1 cellular context compared by ENCODE assay signal in genomic region chr6:33744001-33744848, GRCh38.
TF ChIP-seq lines count a peak whose summit lies in the region.

No MANE protein-coding gene starts in this region.

TF ChIP-seq in K562, 482 proteins besides CTCF, POLR2A, EP300 and RAD21 (continued from another document):
- 0 out of 2 replicates have a peak, but pooled peaks have one; percentile 16 for TF ChIP-seq HMBOX1 (IDR thresholded peaks at IDR 0.05)
